8 cellular contexts compared by ENCODE assay signal in genomic region chr19:55605207-55605636, GRCh38. TPM values are rescaled to one million over a fixed set of nuclear protein-coding genes. Genes with fewer than 3 reads are reported as not detected.
DNase-seq lines count a peak whose midpoint lies in the region; ATAC-seq and TF ChIP-seq lines count a peak whose summit lies in the region.

No MANE protein-coding gene starts in this region.

- no peaks in the 10 kb centered on the region for H3K9me2 ChIP-seq in SK-N-SH

- POLR2A ChIA-PET in GM10248 (lab: Yijun Ruan, JAX), result interaction anchor here (1.1 to 2.1 kb wide), 2 partner anchors 10 to 28 kb away, joined by 3 to 7 read pairs; no protein-coding TSS in a partner anchor
- POLR2A ChIA-PET in SK-N-SH (lab: Yijun Ruan, JAX), result interaction anchor here (0.5 to 2.0 kb wide), 4 partner anchors 14 to 30 kb away, joined by 3 to 10 read pairs (median 3); no protein-coding TSS in a partner anchor

- H3K9ac ChIP-seq in SK-N-SH, result peak overlapping the region; percentile 93; the same call in 1 of the 2 replicates

- ATAC-seq in HG02623 (IDR thresholded peaks at IDR 0.05; ENCODE audit: unreplicated experiment) (peak; percentile 65), thoracic aorta (ENCODE audit: insufficient number of reproducible peaks, low FRiP score, low read depth) (peak; percentile 68)

- peak overlapping the region; percentile 96; the same call in 1 of the 2 replicates for H3K4me2 ChIP-seq in SK-N-SH

- DNase-seq in GM10248 (ENCODE audit: extremely low spot score) (peak; percentile 96), NCI-H1092 treated with DMSO at 0.1 percent for 48 hours (lab: John Stamatoyannopoulos, UW) (peak; percentile 91), SK-N-SH (peak; percentile 97), glutamatergic neuron (peak; percentile 96), osteocyte (ENCODE audit: extremely low spot score, unreplicated experiment) (peak; percentile 100), thoracic aorta (ENCODE audit: low spot score) (peak; percentile 91)

- H3K9me3 Mint-ChIP-seq in activated naive CD4-positive, alpha-beta T cell treated with anti-CD3 and anti-CD28 coated beads, Interleukin-2, amount 50 U/mL, for 24 hours, result no peaks in the 10 kb centered on the region
- H3K9me3 Mint-ChIP-seq in glutamatergic neuron (ENCODE audit: unreplicated experiment) (peaks cover 12% of the 10 kb centered on the region), osteocyte (ENCODE audit: unreplicated experiment) (no peaks in the 10 kb centered on the region)

- H3K27me3 Mint-ChIP-seq in activated naive CD4-positive, alpha-beta T cell treated with anti-CD3 and anti-CD28 coated beads, Interleukin-2, amount 50 U/mL, for 24 hours, result no peaks in the 10 kb centered on the region
- H3K27me3 Mint-ChIP-seq in glutamatergic neuron (ENCODE audit: unreplicated experiment) (peaks cover 15% of the 10 kb centered on the region), osteocyte (ENCODE audit: unreplicated experiment) (no peaks in the 10 kb centered on the region)

- H3K27ac Mint-ChIP-seq in activated naive CD4-positive, alpha-beta T cell treated with anti-CD3 and anti-CD28 coated beads, Interleukin-2, amount 50 U/mL, for 24 hours, result peak overlapping the region; percentile 92
- H3K27ac Mint-ChIP-seq in glutamatergic neuron (ENCODE audit: unreplicated experiment) (peak overlapping the region; percentile 92), osteocyte (ENCODE audit: unreplicated experiment) (peak overlapping the region; percentile 96)

- peaks cover 61% of the 10 kb centered on the region for H3K4me1 Mint-ChIP-seq in activated naive CD4-positive, alpha-beta T cell treated with anti-CD3 and anti-CD28 coated beads, Interleukin-2, amount 50 U/mL, for 24 hours
- H3K4me1 Mint-ChIP-seq in glutamatergic neuron (ENCODE audit: low read depth, unreplicated experiment) (peaks cover 13% of the 10 kb centered on the region), osteocyte (ENCODE audit: unreplicated experiment) (peaks cover 40% of the 10 kb centered on the region)

- H3F3A ChIP-seq in SK-N-SH (replicated peaks; ENCODE audit: insufficient read depth), result peaks cover 24% of the 10 kb centered on the region

- peaks cover 57% of the 10 kb centered on the region for H3K79me2 ChIP-seq in SK-N-SH (ENCODE audit: insufficient read depth)

- CTCF ChIA-PET in GM10248 (lab: Yijun Ruan, JAX) (interaction anchor here (0.8 to 2.7 kb wide), 19 partner anchors 9 to 464 kb away, joined by 3 to 30 read pairs (median 7); partner anchors contain the start of genes U2AF2 and ZNF784), SK-N-SH (lab: Yijun Ruan, JAX) (interaction anchor here (0.6 to 3.5 kb wide), 19 partner anchors 20 to 749 kb away, joined by 3 to 31 read pairs (median 4); partner anchors contain the start of genes ZNF579 and ZNF784)

- peaks cover 28% of the 10 kb centered on the region; the same call in 1 of the 2 replicates for H4K20me1 ChIP-seq in SK-N-SH (ENCODE audit: insufficient read depth)

- H3K4me3 ChIP-seq in SK-N-SH (ENCODE audit: low read depth in 2 of 2, low read length in 1 of 2), result peak overlapping the region; percentile 88 to 93; a peak in 3 of 4 replicates
- peak overlapping the region; percentile 88 for H3K4me3 ChIP-seq in thoracic aorta

- no peak overlapping the region for H2AFZ ChIP-seq in SK-N-SH (ENCODE audit: low read depth)

- peaks cover 9 to 23% of the 10 kb centered on the region in 2 experiments for H3K36me3 ChIP-seq in SK-N-SH (replicated peaks in 1 of 2; ENCODE audit: control insufficient read depth in 1 of 2, insufficient read depth in 2 of 2, low read length in 1 of 2)
- H3K36me3 ChIP-seq in thoracic aorta, result peaks cover 8% of the 10 kb centered on the region

- TF ChIP-seq RAD21 in SK-N-SH (IDR thresholded peaks at IDR 0.05; ENCODE audit: low read length), result no peak

- TF ChIP-seq EP300 in SK-N-SH (IDR thresholded peaks at IDR 0.05; ENCODE audit: borderline replicate concordance in 1 of 2, low read depth in 1 of 2, low read length in 1 of 2), result no peak

- peak overlapping the region; percentile 96 for H3K4me3 Mint-ChIP-seq in activated naive CD4-positive, alpha-beta T cell treated with anti-CD3 and anti-CD28 coated beads, Interleukin-2, amount 50 U/mL, for 24 hours
- H3K4me3 Mint-ChIP-seq in glutamatergic neuron (ENCODE audit: unreplicated experiment), result peak overlapping the region; percentile 89
- peak overlapping the region; percentile 80 for H3K4me3 Mint-ChIP-seq in osteocyte (ENCODE audit: unreplicated experiment)

- peaks cover 3 to 21% of the 10 kb centered on the region in 2 experiments; a peak in 3 of 4 replicates for H3K4me1 ChIP-seq in SK-N-SH (ENCODE audit: control insufficient read depth in 1 of 2, insufficient read depth in 2 of 2, low read depth in 1 of 2, low read length in 1 of 2)
- peaks cover 17 to 34% of the 10 kb centered on the region in 2 donors for H3K4me1 ChIP-seq in thoracic aorta (ENCODE audit: control insufficient read depth in 1 of 2, low read depth in 2 of 2)

- H3K36me3 Mint-ChIP-seq in activated naive CD4-positive, alpha-beta T cell treated with anti-CD3 and anti-CD28 coated beads, Interleukin-2, amount 50 U/mL, for 24 hours, result peaks cover 4% of the 10 kb centered on the region
- H3K36me3 Mint-ChIP-seq in glutamatergic neuron (ENCODE audit: unreplicated experiment), result peaks cover 4% of the 10 kb centered on the region
- H3K36me3 Mint-ChIP-seq in osteocyte (ENCODE audit: unreplicated experiment), result peaks cover 9% of the 10 kb centered on the region

- H3K27ac ChIP-seq in SK-N-SH (ENCODE audit: low read depth in 2 of 2, low read length in 1 of 2), result peak overlapping the region; percentile 95 to 97
- H3K27ac ChIP-seq in thoracic aorta, result peak overlapping the region; percentile 94

- H3K9me3 ChIP-seq in SK-N-SH, result no peaks in the 10 kb centered on the region
- H3K9me3 ChIP-seq in thoracic aorta, result no peaks in the 10 kb centered on the region

- TF ChIP-seq CTCF in GM10248 (IDR thresholded peaks at IDR 0.05; ENCODE audit: control extremely low read depth, extremely low read depth, low read depth, missing control alignments), result no peak
- TF ChIP-seq CTCF in SK-N-SH (IDR thresholded peaks at IDR 0.05), result no peak
- TF ChIP-seq CTCF in glutamatergic neuron (IDR thresholded peaks at IDR 0.05; ENCODE audit: partially characterized antibody, unreplicated experiment), result no peak
- TF ChIP-seq CTCF in osteocyte (IDR thresholded peaks at IDR 0.05), result no peak
- TF ChIP-seq CTCF in thoracic aorta (IDR thresholded peaks at IDR 0.05), result no peak

- 2% methylated on average over 16 of the region's 43 CpGs for WGBS in SK-N-SH (ENCODE audit: low lambda C conversion rate)

- H3K27me3 ChIP-seq in SK-N-SH (ENCODE audit: insufficient read depth) (no peaks in the 10 kb centered on the region), thoracic aorta (replicated peaks; ENCODE audit: insufficient read depth) (no peaks in the 10 kb centered on the region)

TF ChIP-seq in SK-N-SH, 30 proteins besides CTCF, POLR2A, EP300 and RAD21 (continues in another document):
- peak; percentile 76 for TF ChIP-seq MXI1 (IDR thresholded peaks at IDR 0.05; ENCODE audit: low read depth, low read length)
- no peak for TF ChIP-seq YY1 (IDR thresholded peaks at IDR 0.05; ENCODE audit: low read depth)
- peak; percentile 68; the same call in 1 of the 2 replicates for TF ChIP-seq ELF1 (IDR thresholded peaks at IDR 0.05)
- TF ChIP-seq, protein P1, sequence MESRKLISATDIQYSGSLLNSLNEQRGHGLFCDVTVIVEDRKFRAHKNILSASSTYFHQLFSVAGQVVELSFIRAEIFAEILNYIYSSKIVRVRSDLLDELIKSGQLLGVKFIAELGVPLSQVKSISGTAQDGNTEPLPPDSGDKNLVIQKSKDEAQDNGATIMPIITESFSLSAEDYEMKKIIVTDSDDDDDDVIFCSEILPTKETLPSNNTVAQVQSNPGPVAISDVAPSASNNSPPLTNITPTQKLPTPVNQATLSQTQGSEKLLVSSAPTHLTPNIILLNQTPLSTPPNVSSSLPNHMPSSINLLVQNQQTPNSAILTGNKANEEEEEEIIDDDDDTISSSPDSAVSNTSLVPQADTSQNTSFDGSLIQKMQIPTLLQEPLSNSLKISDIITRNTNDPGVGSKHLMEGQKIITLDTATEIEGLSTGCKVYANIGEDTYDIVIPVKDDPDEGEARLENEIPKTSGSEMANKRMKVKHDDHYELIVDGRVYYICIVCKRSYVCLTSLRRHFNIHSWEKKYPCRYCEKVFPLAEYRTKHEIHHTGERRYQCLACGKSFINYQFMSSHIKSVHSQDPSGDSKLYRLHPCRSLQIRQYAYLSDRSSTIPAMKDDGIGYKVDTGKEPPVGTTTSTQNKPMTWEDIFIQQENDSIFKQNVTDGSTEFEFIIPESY (IDR thresholded peaks at IDR 0.05; ENCODE audit: borderline replicate concordance, low read depth), result 0 out of 2 replicates have a peak, but pooled peaks have one; percentile 23

RNA-seq across cellular contexts. Expression of gene ZNF865, which starts 0.2 kb away (rescaled TPM):
- polyA plus RNA-seq in SK-N-SH (2012; rRNA removed), result 3.4 and 5.0 TPM in 2 replicates
- 2.7 and 5.2 TPM in 2 replicates for polyA plus RNA-seq in SK-N-SH (2012; cell fraction: cytosol; rRNA removed)
- polyA plus RNA-seq in SK-N-SH (2012; cell fraction: nucleus; rRNA removed), result 11.7 and 16.2 TPM in 2 replicates
- total RNA-seq in glutamatergic neuron (ENCODE audit: unreplicated experiment) (14.6 TPM), osteocyte (16.9 and 19.2 TPM in 2 replicates), thoracic aorta (10 to 100 TPM; 11.9 to 14.5 TPM)

RNA-seq across cellular contexts. Expression of gene ZNF524, which starts 5.1 kb away (rescaled TPM):
- 7.2 and 7.3 TPM in 2 replicates for polyA plus RNA-seq in SK-N-SH (2012; rRNA removed)
- polyA plus RNA-seq in SK-N-SH (2012; cell fraction: cytosol; rRNA removed), result 4.6 and 7.4 TPM in 2 replicates
- 7.4 and 10.1 TPM in 2 replicates for polyA plus RNA-seq in SK-N-SH (2012; cell fraction: nucleus; rRNA removed)
- 6.7 TPM for total RNA-seq in glutamatergic neuron (ENCODE audit: unreplicated experiment)
- 15.5 and 15.6 TPM in 2 replicates for total RNA-seq in osteocyte
- total RNA-seq in thoracic aorta, result 10 to 100 TPM; 21.7 to 26.4 TPM

RNA-seq across cellular contexts. Expression of gene FIZ1, which starts 5.9 kb away (rescaled TPM):
- polyA plus RNA-seq in SK-N-SH (2012; rRNA removed), result 5.2 and 5.7 TPM in 2 replicates
- polyA plus RNA-seq in SK-N-SH (2012; cell fraction: cytosol; rRNA removed), result 2.5 and 4.3 TPM in 2 replicates
- polyA plus RNA-seq in SK-N-SH (2012; cell fraction: nucleus; rRNA removed), result 20.2 and 24.9 TPM in 2 replicates
- total RNA-seq in glutamatergic neuron (ENCODE audit: unreplicated experiment), result 26.0 TPM
- total RNA-seq in osteocyte, result 17.0 and 19.1 TPM in 2 replicates
- 10 to 100 TPM in 1 of 2 donors, 1 to 10 TPM in 1; 9.5 to 17.3 TPM for total RNA-seq in thoracic aorta

RNA-seq across cellular contexts. Expression of gene ZNF784, which starts 19.1 kb away (rescaled TPM):
- 5.0 and 5.5 TPM in 2 replicates for polyA plus RNA-seq in SK-N-SH (2012; rRNA removed)
- polyA plus RNA-seq in SK-N-SH (2012; cell fraction: cytosol; rRNA removed), result 2.4 and 3.3 TPM in 2 replicates
- polyA plus RNA-seq in SK-N-SH (2012; cell fraction: nucleus; rRNA removed), result 17.9 and 20.4 TPM in 2 replicates
- total RNA-seq in glutamatergic neuron (ENCODE audit: unreplicated experiment) (8.4 TPM), osteocyte (9.2 and 9.6 TPM in 2 replicates), thoracic aorta (10 to 100 TPM in 1 of 2 donors, 1 to 10 TPM in 1; 8.5 to 13.0 TPM)

RNA-seq across cellular contexts. Expression of gene ZNF579, which starts 24.6 kb away (rescaled TPM):
- 3.5 and 5.9 TPM in 2 replicates for polyA plus RNA-seq in SK-N-SH (2012; rRNA removed)
- polyA plus RNA-seq in SK-N-SH (2012; cell fraction: cytosol; rRNA removed), result 3.4 and 4.9 TPM in 2 replicates
- polyA plus RNA-seq in SK-N-SH (2012; cell fraction: nucleus; rRNA removed), result 13.6 and 14.8 TPM in 2 replicates
- total RNA-seq in glutamatergic neuron (ENCODE audit: unreplicated experiment) (48.9 TPM), osteocyte (27.4 and 29.2 TPM in 2 replicates), thoracic aorta (1 to 10 TPM; 2.4 to 3.9 TPM)

Comparison
In these comparisons a context has a peak if more than half of its experiments do, and no peak if none do; other contexts are left out.
1. Peak in every context shown above with its lines: DNase-seq, ATAC-seq, H3K4me3 ChIP-seq and H3K27ac ChIP-seq.